In genomic region chr1:235100124-235100801, GRCh38 we compare ENCODE assay signal across 14 cellular contexts. TPM values are rescaled to one million over a fixed set of nuclear protein-coding genes. Genes with fewer than 3 reads are reported as not detected.
DNase-seq lines count a peak whose midpoint lies in the region; ATAC-seq and TF ChIP-seq lines count a peak whose summit lies in the region.
"Had no signal": no experiment of that assay in that cellular context is flagged by ENCODE, and none has a peak within 500 bp of the region (broad histone marks: within the 10 kb centered on the region; RNA-seq: fewer than 3 reads in every experiment).

No MANE protein-coding gene starts in this region.

- H3F3A ChIP-seq in GM23338 (replicated peaks; ENCODE audit: low read depth): 0 out of 2 replicates have a peak, but pooled peaks cover 6% of the 10 kb centered on the region

- no peaks in the 10 kb centered on the region for H3K9me2 ChIP-seq in GM23338 (ENCODE audit: insufficient read depth)

- H3K27ac Mint-ChIP-seq in GM23338: no peak overlapping the region
- peak overlapping the region; percentile 53; the same call in 1 of the 2 replicates for H3K27ac Mint-ChIP-seq in WTC11
- H3K27ac Mint-ChIP-seq: activated CD4-positive, alpha-beta T cell treated with anti-CD3 and anti-CD28 coated beads for 36 hours; stimulated activated memory B cell treated with anti-CD40 and anti-IgM and Interleukin-4, amounts not matched to agents 10 μg/mL and 1 μg/mL and 100 μg/mL, for 72 hours had no signal

- CTCF ChIA-PET in WTC11 (lab: Charles Lee): interaction anchor here (0.7 to 1.2 kb wide), 2 partner anchors 317 to 489 kb away, joined by 3 read pairs; no protein-coding TSS in a partner anchor

- H2AFZ ChIP-seq in GM23338 (no peak overlapping the region), osteoblast (ENCODE audit: low read length) (no peak overlapping the region)

- H3K4me3 ChIP-seq in BLaER1: no peak overlapping the region
- H3K4me3 ChIP-seq in GM23338: no peak overlapping the region
- no peak overlapping the region for H3K4me3 ChIP-seq in coronary artery
- no peak overlapping the region for H3K4me3 ChIP-seq in osteoblast (ENCODE audit: insufficient read depth, low read length)

- H4K20me1 ChIP-seq in BLaER1 (no peaks in the 10 kb centered on the region), GM23338 (replicated peaks; ENCODE audit: insufficient read depth) (no peaks in the 10 kb centered on the region), osteoblast (ENCODE audit: insufficient read depth, low read length) (no peaks in the 10 kb centered on the region)

- H3K9ac ChIP-seq in BLaER1: peak overlapping the region; percentile 59; the same call in 1 of the 2 replicates

- no peak overlapping the region for H3K4me3 Mint-ChIP-seq in GM23338
- H3K4me3 Mint-ChIP-seq in WTC11: no peak overlapping the region
- H3K4me3 Mint-ChIP-seq: activated CD4-positive, alpha-beta T cell treated with anti-CD3 and anti-CD28 coated beads for 36 hours; stimulated activated memory B cell treated with anti-CD40 and anti-IgM and Interleukin-4, amounts not matched to agents 10 μg/mL and 1 μg/mL and 100 μg/mL, for 72 hours had no signal

- no peaks in the 10 kb centered on the region for H3K79me2 ChIP-seq in GM23338 (replicated peaks; ENCODE audit: insufficient read depth)
- no peaks in the 10 kb centered on the region for H3K79me2 ChIP-seq in osteoblast (ENCODE audit: insufficient read depth, low read length)

- H3K4me1 ChIP-seq in BLaER1: peaks cover 52% of the 10 kb centered on the region
- peaks cover 14% of the 10 kb centered on the region for H3K4me1 ChIP-seq in GM23338 (ENCODE audit: insufficient read depth)
- peaks cover 16% of the 10 kb centered on the region for H3K4me1 ChIP-seq in osteoblast (ENCODE audit: insufficient read depth, low read length)

- peaks cover 17% of the 10 kb centered on the region for H3K4me1 Mint-ChIP-seq in GM23338
- peaks cover 26% of the 10 kb centered on the region for H3K4me1 Mint-ChIP-seq in WTC11

- ATAC-seq in GM23338 (peak; percentile 68), WTC11 (peak; percentile 62), HG02678 (IDR thresholded peaks at IDR 0.05; ENCODE audit: unreplicated experiment) (no peak)
- ATAC-seq: activated CD4-positive, alpha-beta T cell treated with anti-CD3 and anti-CD28 coated beads for 36 hours; HCT116; Panc1; stimulated activated memory B cell treated with anti-CD40 and anti-IgM and Interleukin-4, amounts not matched to agents 10 μg/mL and 1 μg/mL and 100 μg/mL, for 72 hours had no signal

- no peak for TF ChIP-seq CTCF in GM23338 (conservative IDR thresholded peaks at IDR 0.05; ENCODE audit: low read depth in 2 of 2)
- TF ChIP-seq CTCF in WTC11 (IDR thresholded peaks at IDR 0.05): no peak
- TF ChIP-seq CTCF in coronary artery (IDR thresholded peaks at IDR 0.05): no peak
- no peak for TF ChIP-seq CTCF in osteoblast (IDR thresholded peaks at IDR 0.05; ENCODE audit: extremely low read depth, low read depth, low read length)

- H3K27ac ChIP-seq in BLaER1 (peak overlapping the region; percentile 32; the same call in 1 of the 2 replicates), GM23338 (ENCODE audit: low read depth) (peak overlapping the region; percentile 21; the same call in 1 of the 2 replicates), coronary artery (no peak overlapping the region), osteoblast (ENCODE audit: low read depth, low read length) (no peak overlapping the region)

- DNase-seq in GM23338 (ENCODE audit: low spot score): peak; percentile 80
- DNase-seq in WTC11 (ENCODE audit: low spot score): peak; percentile 68
- peak; percentile 48 for DNase-seq in iPS-NIHi7 (ENCODE audit: extremely low spot score)
- DNase-seq in GOT3 (lab: John Stamatoyannopoulos, UW): no peak
- no peak for DNase-seq in coronary artery (ENCODE audit: low spot score)
- no peak for DNase-seq in osteoblast (ENCODE audit: insufficient read length, low spot score, missing footprints)
- DNase-seq: activated CD4-positive, alpha-beta T cell treated with anti-CD3 and anti-CD28 coated beads for 36 hours; retina; stimulated activated CD4-positive, alpha-beta T cell treated with anti-CD3 and anti-CD28 coated beads, Interleukin-4, amount 100 ng/mL, for 4 hours had no signal

- H3K9me3 Mint-ChIP-seq in GM23338 (no peaks in the 10 kb centered on the region), WTC11 (no peaks in the 10 kb centered on the region)
- H3K9me3 Mint-ChIP-seq: stimulated activated memory B cell treated with anti-CD40 and anti-IgM and Interleukin-4, amounts not matched to agents 10 μg/mL and 1 μg/mL and 100 μg/mL, for 72 hours had no signal

- H3K27me3 ChIP-seq in BLaER1 (no peaks in the 10 kb centered on the region), GM23338 (ENCODE audit: insufficient read depth) (no peaks in the 10 kb centered on the region), osteoblast (ENCODE audit: insufficient read depth, low read length) (no peaks in the 10 kb centered on the region)

- POLR2A ChIA-PET in WTC11 (lab: Charles Lee): no interaction called here

- H3K27me3 Mint-ChIP-seq in GM23338 (ENCODE audit: insufficient read depth, low read depth, poor library complexity): peaks cover 6% of the 10 kb centered on the region
- no peaks in the 10 kb centered on the region for H3K27me3 Mint-ChIP-seq in WTC11 (ENCODE audit: low read depth)

- H3K36me3 ChIP-seq in BLaER1 (0 out of 2 replicates have a peak, but pooled peaks cover under 1% of the 10 kb centered on the region), GM23338 (ENCODE audit: insufficient read depth) (no peaks in the 10 kb centered on the region), osteoblast (ENCODE audit: insufficient read depth, low read length) (no peaks in the 10 kb centered on the region)

- H3K36me3 Mint-ChIP-seq in GM23338 (ENCODE audit: low read depth) (no peaks in the 10 kb centered on the region), WTC11 (peaks cover 2% of the 10 kb centered on the region)

- H3K9me3 ChIP-seq in BLaER1 (no peaks in the 10 kb centered on the region), osteoblast (ENCODE audit: low read depth, low read length) (no peaks in the 10 kb centered on the region)

- H3K4me2 ChIP-seq in BLaER1: peak overlapping the region; percentile 71
- H3K4me2 ChIP-seq in GM23338: no peak overlapping the region
- no peak overlapping the region for H3K4me2 ChIP-seq in osteoblast (ENCODE audit: insufficient read depth, low read length)

TF ChIP-seq in GM23338, 12 proteins besides CTCF, POLR2A, EP300 and RAD21 (continues in another document):
- TF ChIP-seq ZNF114 (CRISPR knock-in tag; IDR thresholded peaks at IDR 0.05) (no peak), POLR2AphosphoS5 (IDR thresholded peaks at IDR 0.05; ENCODE audit: low read depth) (no peak), EZH2 (IDR thresholded peaks at IDR 0.05; ENCODE audit: low read depth, unreplicated experiment) (no peak)

TF ChIP-seq in WTC11, 78 proteins besides CTCF, POLR2A, EP300 and RAD21 (continues in another document):
- no peak for TF ChIP-seq ZBTB43 (CRISPR knock-in tag; IDR thresholded peaks at IDR 0.05)
- TF ChIP-seq TCF7 (CRISPR knock-in tag; IDR thresholded peaks at IDR 0.05; ENCODE audit: low read depth): no peak
- no peak for TF ChIP-seq NFATC4 (CRISPR knock-in tag; IDR thresholded peaks at IDR 0.05)
- TF ChIP-seq ATF3 (CRISPR knock-in tag; conservative IDR thresholded peaks at IDR 0.05): no peak
- no peak for TF ChIP-seq CDX4 (CRISPR knock-in tag; IDR thresholded peaks at IDR 0.05; ENCODE audit: borderline replicate concordance)
- no peak for TF ChIP-seq ZMAT4 (CRISPR knock-in tag; IDR thresholded peaks at IDR 0.05)
- TF ChIP-seq ATF1 (CRISPR knock-in tag; IDR thresholded peaks at IDR 0.05): no peak
- no peak for TF ChIP-seq FOXK1 (CRISPR knock-in tag; IDR thresholded peaks at IDR 0.05)
- TF ChIP-seq KAT7 (CRISPR knock-in tag; IDR thresholded peaks at IDR 0.05; ENCODE audit: borderline replicate concordance): no peak
- no peak for TF ChIP-seq PRRX2 (CRISPR knock-in tag; IDR thresholded peaks at IDR 0.05)
- TF ChIP-seq TP53 (CRISPR knock-in tag; IDR thresholded peaks at IDR 0.05): no peak
- TF ChIP-seq JUN (CRISPR knock-in tag; IDR thresholded peaks at IDR 0.05): no peak
- no peak for TF ChIP-seq ZNF423 (CRISPR knock-in tag; IDR thresholded peaks at IDR 0.05)
- TF ChIP-seq TEAD1 (CRISPR knock-in tag; IDR thresholded peaks at IDR 0.05): no peak

RNA-seq across cellular contexts. Expression of gene TOMM20, which starts 28.4 kb away (rescaled TPM):
- 138 and 159 TPM in 2 replicates for total RNA-seq in GM23338 (2014; rRNA removed; shearing (Covaris generic))
- polyA plus RNA-seq in GM23338 (2016; fragmentation: Nextera tagmentation; extraction: Ambion mirVana): 116 and 138 TPM in 2 replicates
- 180 to 184 TPM (median 182 TPM) in 3 replicates for total RNA-seq in WTC11 (2021)
- 108 and 110 TPM in 2 replicates for total RNA-seq in osteoblast

Comparison
In these comparisons a context has a peak if more than half of its experiments do, and no peak if none do; other contexts are left out.
1. H3K27ac ChIP-seq: peak in BLaER1 (single experiment) and GM23338 (single experiment); none in coronary artery (0 of 2) and osteoblast (single experiment).
2. DNase-seq: peak in GM23338 (single experiment), WTC11 (single experiment) and iPS-NIHi7 (single experiment); none in GOT3 (single experiment), coronary artery (single experiment) and osteoblast (single experiment).